ENCODE assay signal across 24 cellular contexts in the genomic region with DNA sequence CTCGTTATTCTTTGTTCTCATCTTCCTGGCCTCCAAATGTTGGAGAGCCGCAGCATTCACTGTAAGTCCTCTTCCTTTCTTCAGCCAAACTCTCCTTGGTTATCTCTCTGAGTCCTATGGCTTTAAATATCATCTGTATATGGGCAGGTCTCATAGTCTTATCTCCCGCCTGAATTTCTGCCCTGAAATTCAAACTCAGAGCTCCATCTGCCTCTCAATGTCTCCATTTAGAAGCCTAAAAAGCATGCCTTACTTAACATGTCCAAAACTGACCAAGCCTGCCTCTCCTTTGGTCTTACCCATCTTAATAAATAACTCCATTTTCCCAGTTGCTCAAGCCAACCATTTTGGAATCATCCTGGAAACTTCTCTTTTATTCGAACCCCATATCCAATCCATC.
"Had no signal": no experiment of that assay in that cellular context is flagged by ENCODE, and none has a peak within 500 bp of the region (broad histone marks: within the 10 kb centered on the region; RNA-seq: fewer than 3 reads in every experiment).

No MANE protein-coding gene starts in this region.

- H3K4me1 ChIP-seq: colonic mucosa had no signal

- H3K4me3 ChIP-seq: ascending aorta, breast epithelium, cardiac muscle cell, colonic mucosa, esophagus squamous epithelium had no signal

- FAIRE-seq: endometrium, endothelial cell of umbilical vein, frontal cortex had no signal

- ATAC-seq: activated CD8-positive, alpha-beta T cell treated with anti-CD3 and anti-CD28 coated beads for 36 hours; activated T-cell treated with anti-CD3 and anti-CD28 coated beads, Interleukin-2, amount 50 U/mL, for 4 hours had no signal

- H3K27ac ChIP-seq: ascending aorta, breast epithelium, cardiac muscle cell, colonic mucosa, epithelial cell of prostate, esophagus squamous epithelium had no signal

- H3K36me3 ChIP-seq: ascending aorta, breast epithelium, cardiac muscle cell, colonic mucosa, esophagus squamous epithelium had no signal

- H3K9me3 ChIP-seq: breast epithelium, colonic mucosa had no signal

- DNase-seq: activated CD4-positive, alpha-beta T cell treated with anti-CD3 and anti-CD28 coated beads for 4 hours; activated CD4-positive, alpha-beta T cell treated with anti-CD3 and anti-CD28 coated beads, Interleukin-2, amount 50 U/mL, for 1 hour; activated CD4-positive, alpha-beta T cell treated with anti-CD3 and anti-CD28 coated beads, Interleukin-2, amount 50 U/mL, for 48 hours; activated CD4-positive, CD25-positive, alpha-beta regulatory T cell; activated CD4-positive, CD25-positive, alpha-beta regulatory T cell treated with anti-CD3 and anti-CD28 coated beads, Interleukin-2, amount 50 U/mL, for 72 hours; activated CD8-positive, alpha-beta memory T cell treated with anti-CD3 and anti-CD28 coated beads for 24 hours; activated CD8-positive, alpha-beta T cell treated with anti-CD3 and anti-CD28 coated beads for 36 hours; activated naive CD4-positive, alpha-beta T cell treated with anti-CD3 and anti-CD28 coated beads, Interleukin-2, amount 10 ng/mL, durations not matched to agents 7 days and 5 days; activated naive CD8-positive, alpha-beta T cell treated with anti-CD3 and anti-CD28 coated beads for 36 hours; activated T-cell treated with anti-CD3 and anti-CD28 coated beads, Interleukin-2, amount 50 U/mL, for 4 hours; central memory CD4-positive, alpha-beta T cell; cerebellar nuclear complex; colonic mucosa; effector CD8-positive, alpha-beta T cell; esophagus squamous epithelium; T-helper 2 cell had no signal

- H3K4me3 Mint-ChIP-seq: activated CD8-positive, alpha-beta T cell treated with anti-CD3 and anti-CD28 coated beads for 36 hours; activated naive CD4-positive, alpha-beta T cell treated with anti-CD3 and anti-CD28 coated beads, Interleukin-2, amount 10 ng/mL, durations not matched to agents 7 days and 5 days; activated naive CD8-positive, alpha-beta T cell treated with anti-CD3 and anti-CD28 coated beads for 36 hours; activated T-cell treated with anti-CD3 and anti-CD28 coated beads, Interleukin-2, amount 50 U/mL, for 4 hours had no signal

- H3K27ac Mint-ChIP-seq: activated CD8-positive, alpha-beta T cell treated with anti-CD3 and anti-CD28 coated beads for 36 hours; activated naive CD4-positive, alpha-beta T cell treated with anti-CD3 and anti-CD28 coated beads, Interleukin-2, amount 10 ng/mL, durations not matched to agents 7 days and 5 days; activated naive CD8-positive, alpha-beta T cell treated with anti-CD3 and anti-CD28 coated beads for 36 hours; activated T-helper 2 cell treated with anti-CD3 and anti-CD28 coated beads, Interferon-gamma antibody, Interleukin-2, Interleukin-4, amounts not matched to agents 10 μg/mL and 5 μg/mL and 100 μg/mL, durations not matched to agents 14 hours and 24 hours and 36 hours had no signal

- H3K27me3 ChIP-seq: ascending aorta, breast epithelium, cardiac muscle cell, colonic mucosa, esophagus squamous epithelium had no signal

- H3K27me3 Mint-ChIP-seq: activated CD8-positive, alpha-beta T cell treated with anti-CD3 and anti-CD28 coated beads for 36 hours; activated naive CD4-positive, alpha-beta T cell treated with anti-CD3 and anti-CD28 coated beads, Interleukin-2, amount 10 ng/mL, durations not matched to agents 7 days and 5 days; activated naive CD8-positive, alpha-beta T cell treated with anti-CD3 and anti-CD28 coated beads for 36 hours had no signal
